In the genomic region with DNA sequence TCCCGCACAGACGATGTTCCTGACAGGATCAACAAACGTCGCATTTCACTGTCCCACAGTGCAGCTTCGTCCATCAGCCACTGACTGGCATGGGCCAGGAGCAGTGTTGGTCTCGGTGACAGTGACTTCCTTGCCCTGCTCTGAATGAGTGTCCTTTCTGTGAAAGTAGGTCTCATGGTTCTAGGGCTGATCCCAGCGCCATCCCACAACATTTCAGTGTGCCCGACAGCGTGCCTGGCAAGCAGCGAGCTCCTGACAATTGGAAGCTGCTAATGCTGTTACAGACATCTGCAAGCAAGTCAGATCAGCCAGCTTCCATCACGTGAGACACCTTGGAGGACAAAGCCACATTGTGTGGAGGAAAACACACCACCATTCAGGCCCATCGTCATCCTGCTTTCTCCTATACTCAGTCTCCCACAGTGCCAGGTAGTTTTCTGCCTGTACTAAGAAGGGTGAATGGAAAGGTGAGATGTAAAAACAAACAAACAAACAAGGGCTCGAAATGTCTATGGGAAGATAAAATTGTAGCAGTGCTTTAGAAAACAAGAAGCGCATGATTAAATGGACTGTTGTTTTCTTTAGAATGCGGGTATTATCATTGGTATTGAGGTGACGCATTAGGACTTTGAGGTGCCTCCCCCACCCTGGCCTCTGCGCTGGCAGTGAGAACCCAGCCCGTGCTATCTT, we compare ENCODE assay signal across 1 cellular context.
TF ChIP-seq lines count a peak whose summit lies in the region.

No MANE protein-coding gene starts in this region.

TF ChIP-seq in H1, 55 proteins besides CTCF, POLR2A, EP300 and RAD21:
- no peak for TF ChIP-seq TAF7 (optimal IDR thresholded peaks at IDR 0.05; ENCODE audit: borderline replicate concordance, low read depth, low read length)
TF ChIP-seq in H1: peak in this region for 0.
